ENCODE assay signal across 3 cellular contexts in the genomic region with DNA sequence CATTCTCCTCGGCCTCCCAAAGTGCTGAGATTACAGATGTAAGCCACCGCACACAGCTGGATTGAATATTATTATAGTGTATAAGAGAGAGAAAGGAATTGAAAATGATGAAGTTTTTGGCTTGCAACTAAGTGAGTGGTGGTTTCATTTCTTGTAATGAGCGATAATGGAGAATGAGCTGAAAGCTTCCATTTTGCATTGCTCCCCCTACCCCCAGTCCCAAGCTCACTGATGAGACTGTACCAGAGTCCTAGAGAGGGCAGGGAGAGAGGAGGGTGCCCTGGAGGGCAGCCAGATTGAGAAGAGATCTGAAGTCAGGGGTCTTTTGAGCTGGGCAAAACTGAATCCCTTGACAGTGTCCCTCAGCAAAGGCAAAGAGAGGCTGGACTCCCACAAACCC.
A peak's percentile ranks its signal among the peaks of the same experiment; 100 is the strongest.
TF ChIP-seq lines count a peak whose summit lies in the region.

No MANE protein-coding gene starts in this region.

TF ChIP-seq in GM12891, 5 proteins besides CTCF, POLR2A, EP300 and RAD21:
- TF ChIP-seq PAX5 (IDR thresholded peaks at IDR 0.05; ENCODE audit: insufficient read depth, low read length, severe bottlenecking) (no peak), POLR2AphosphoS5 (IDR thresholded peaks at IDR 0.05; ENCODE audit: low read depth, low read length) (no peak), TAF1 (IDR thresholded peaks at IDR 0.05; ENCODE audit: low read depth, low read length) (no peak), SPI1 (IDR thresholded peaks at IDR 0.05; ENCODE audit: low read depth, low read length) (0 out of 2 replicates have a peak, but pooled peaks have one; percentile 4)

TF ChIP-seq in GM23338, 12 proteins besides CTCF, POLR2A, EP300 and RAD21:
- no peak for TF ChIP-seq POLR2AphosphoS5 (IDR thresholded peaks at IDR 0.05; ENCODE audit: low read depth)
- TF ChIP-seq STAT1 (IDR thresholded peaks at IDR 0.05; ENCODE audit: unreplicated experiment): no peak
- TF ChIP-seq CREB1 (CRISPR knock-in tag; IDR thresholded peaks at IDR 0.05; ENCODE audit: low read depth): no peak
- TF ChIP-seq NANOG (IDR thresholded peaks at IDR 0.05; ENCODE audit: borderline replicate concordance): no peak
- no peak for TF ChIP-seq EZH2 (IDR thresholded peaks at IDR 0.05; ENCODE audit: low read depth, unreplicated experiment)
- no peak for TF ChIP-seq EZH2phosphoT487 (IDR thresholded peaks at IDR 0.05; ENCODE audit: unreplicated experiment)
- TF ChIP-seq, protein P1, sequence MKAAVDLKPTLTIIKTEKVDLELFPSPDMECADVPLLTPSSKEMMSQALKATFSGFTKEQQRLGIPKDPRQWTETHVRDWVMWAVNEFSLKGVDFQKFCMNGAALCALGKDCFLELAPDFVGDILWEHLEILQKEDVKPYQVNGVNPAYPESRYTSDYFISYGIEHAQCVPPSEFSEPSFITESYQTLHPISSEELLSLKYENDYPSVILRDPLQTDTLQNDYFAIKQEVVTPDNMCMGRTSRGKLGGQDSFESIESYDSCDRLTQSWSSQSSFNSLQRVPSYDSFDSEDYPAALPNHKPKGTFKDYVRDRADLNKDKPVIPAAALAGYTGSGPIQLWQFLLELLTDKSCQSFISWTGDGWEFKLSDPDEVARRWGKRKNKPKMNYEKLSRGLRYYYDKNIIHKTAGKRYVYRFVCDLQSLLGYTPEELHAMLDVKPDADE (IDR thresholded peaks at IDR 0.05): no peak
TF ChIP-seq in GM23338: peak in this region for 0.

TF ChIP-seq in GM12878, 131 proteins besides CTCF, POLR2A, EP300 and RAD21:
- TF ChIP-seq BCL11A (IDR thresholded peaks at IDR 0.05; ENCODE audit: low read depth, low read length): no peak
- TF ChIP-seq, protein P2, sequence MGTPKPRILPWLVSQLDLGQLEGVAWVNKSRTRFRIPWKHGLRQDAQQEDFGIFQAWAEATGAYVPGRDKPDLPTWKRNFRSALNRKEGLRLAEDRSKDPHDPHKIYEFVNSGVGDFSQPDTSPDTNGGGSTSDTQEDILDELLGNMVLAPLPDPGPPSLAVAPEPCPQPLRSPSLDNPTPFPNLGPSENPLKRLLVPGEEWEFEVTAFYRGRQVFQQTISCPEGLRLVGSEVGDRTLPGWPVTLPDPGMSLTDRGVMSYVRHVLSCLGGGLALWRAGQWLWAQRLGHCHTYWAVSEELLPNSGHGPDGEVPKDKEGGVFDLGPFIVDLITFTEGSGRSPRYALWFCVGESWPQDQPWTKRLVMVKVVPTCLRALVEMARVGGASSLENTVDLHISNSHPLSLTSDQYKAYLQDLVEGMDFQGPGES (IDR thresholded peaks at IDR 0.05): no peak
